Comparison of ENCODE assay signal across 22 cellular contexts in genomic region chr16:74071996-74072559, GRCh38.
DNase-seq lines count a peak whose midpoint lies in the region; ATAC-seq and TF ChIP-seq lines count a peak whose summit lies in the region.
"Had no signal": no experiment of that assay in that cellular context is flagged by ENCODE, and none has a peak within 500 bp of the region (broad histone marks: within the 10 kb centered on the region; RNA-seq: fewer than 3 reads in every experiment).

No MANE protein-coding gene starts in this region.

- H3K4me3 ChIP-seq in HFF-Myc (replicated peaks; ENCODE audit: low read depth, low read length) (no peak overlapping the region), fibroblast of mammary gland (ENCODE audit: control insufficient read depth, low read depth, low read length) (no peak overlapping the region), neuronal stem cell (ENCODE audit: low read length in 2 of 2) (no peak overlapping the region), aorta (ENCODE audit: low read length in 2 of 2) (no peak overlapping the region), HAP-1 (no peak overlapping the region)

- DNase-seq in CD1c-positive myeloid dendritic cell (ENCODE audit: extremely low spot score), result peak; percentile 4
- DNase-seq in HFF-Myc (ENCODE audit: extremely low read depth, low read depth), result peak; percentile 5
- peak; percentile 5 for DNase-seq in fibroblast of mammary gland (ENCODE audit: low read depth)
- DNase-seq in neuronal stem cell (ENCODE audit: low spot score), result no peak
- no peak for DNase-seq in aorta
- no peak for DNase-seq in HAP-1 (ENCODE audit: low spot score in 2 of 2)
- DNase-seq: 8988T; ACHN; CD4-positive, CD25-positive, alpha-beta regulatory T cell; DMS153; Karpas-422; NCI-H1105 treated with DMSO at 0.1 percent for 48 hours; NCI-H146; NCI-H2029; NCI-H446 treated with DMSO at 0.1 percent for 48 hours; NCI-H526; NCI-H82; NK-92 treated with Interleukin-12 subunit alpha and Interleukin-12 subunit beta, amount 100 ng/mL, for 24 hours; PC-3; SK-N-SH had no signal

- no peak overlapping the region for H3K18ac ChIP-seq in neuronal stem cell (ENCODE audit: low read length)

- ATAC-seq in aorta (ENCODE audit: low FRiP score), result no peak
- ATAC-seq in GM21381 (IDR thresholded peaks at IDR 0.05; ENCODE audit: unreplicated experiment), result no peak
- ATAC-seq: HepG2, PC-3 had no signal

- no peak overlapping the region for H3K23ac ChIP-seq in neuronal stem cell (ENCODE audit: low read depth, low read length, poor library complexity)

- no peak overlapping the region for H3K4me2 ChIP-seq in neuronal stem cell (ENCODE audit: insufficient read depth, low read length, poor library complexity, severe bottlenecking)
- H3K4me2 ChIP-seq: SK-N-SH had no signal

- H2AK5ac ChIP-seq in neuronal stem cell (ENCODE audit: low read depth, low read length), result no peak overlapping the region

- H3K27ac ChIP-seq in neuronal stem cell (replicated peaks; ENCODE audit: low read length) (no peak overlapping the region), aorta (ENCODE audit: low read depth in 1 of 2, low read length in 2 of 2) (no peak overlapping the region)

- no peak for TF ChIP-seq CTCF in HFF-Myc (IDR thresholded peaks at IDR 0.05; ENCODE audit: low read depth, low read length, missing control alignments)
- TF ChIP-seq CTCF in fibroblast of mammary gland (conservative IDR thresholded peaks at IDR 0.05; ENCODE audit: control insufficient read depth, insufficient read depth, low read depth, low read length), result no peak

- H2BK5ac ChIP-seq in neuronal stem cell (ENCODE audit: low read length), result no peak overlapping the region

- H3K4me1 ChIP-seq in neuronal stem cell (ENCODE audit: control insufficient read depth in 2 of 2, insufficient read depth in 1 of 2, low read depth in 1 of 2, low read length in 2 of 2), result peaks cover 0 to 3% of the 10 kb centered on the region in 2 donors
- no peaks in the 10 kb centered on the region for H3K4me1 ChIP-seq in aorta (ENCODE audit: control insufficient read depth in 1 of 2, insufficient read depth in 2 of 2, low read length in 2 of 2)
- no peaks in the 10 kb centered on the region for H3K4me1 ChIP-seq in HAP-1

- peaks cover 4 to 10% of the 10 kb centered on the region in 2 donors for H3K9me3 ChIP-seq in neuronal stem cell (replicated peaks in 1 of 2; ENCODE audit: control insufficient read depth in 2 of 2, insufficient read depth in 1 of 2, low read depth in 1 of 2, low read length in 2 of 2)
- peaks cover 1% of the 10 kb centered on the region for H3K9me3 ChIP-seq in aorta (ENCODE audit: control insufficient read depth, low read length)
- H3K9me3 ChIP-seq in HAP-1, result no peaks in the 10 kb centered on the region
- H3K9me3 ChIP-seq: SK-N-SH had no signal

- H3K27me3 ChIP-seq in neuronal stem cell (ENCODE audit: control insufficient read depth in 3 of 3, insufficient read depth in 3 of 3, low read depth in 1 of 3, low read length in 3 of 3) (no peaks in the 10 kb centered on the region), aorta (ENCODE audit: control insufficient read depth in 1 of 2, insufficient read depth in 2 of 2, low read length in 1 of 2) (no peaks in the 10 kb centered on the region), HAP-1 (ENCODE audit: low read depth) (no peaks in the 10 kb centered on the region)

- no CpG with 5 or more reads among the region's 9 CpGs for WGBS in neuronal stem cell (ENCODE audit: extremely low coverage in 2 of 2, insufficient read length in 2 of 2, insufficient replicate concordance in 1 of 2), 2 donors
- WGBS in aorta, 2 donors, result 63 to 71% methylated on average over 9 of the region's 9 CpGs

- H4K91ac ChIP-seq in neuronal stem cell (ENCODE audit: low read depth, low read length, poor library complexity), result no peak overlapping the region

- no peak overlapping the region for H3K14ac ChIP-seq in neuronal stem cell (ENCODE audit: low read length)

- no peak overlapping the region for H3K9ac ChIP-seq in neuronal stem cell (ENCODE audit: low read depth, low read length, poor library complexity)
- H3K9ac ChIP-seq: SK-N-SH had no signal

- H3K36me3 ChIP-seq in neuronal stem cell (replicated peaks in 1 of 2; ENCODE audit: control insufficient read depth in 2 of 2, insufficient read depth in 2 of 2, low read length in 2 of 2) (no peaks in the 10 kb centered on the region), aorta (ENCODE audit: control insufficient read depth in 1 of 2, insufficient read depth in 2 of 2, low read length in 1 of 2) (no peaks in the 10 kb centered on the region), HAP-1 (replicated peaks) (no peaks in the 10 kb centered on the region)

- intact Hi-C loops in aorta (cut with DNase I), result no loop called here

- no peak overlapping the region for H2BK15ac ChIP-seq in neuronal stem cell (ENCODE audit: low read length)

- H3K4ac ChIP-seq in neuronal stem cell (ENCODE audit: low read length), result no peak overlapping the region

- in situ Hi-C loops in HAP-1 (cut with MboI; ENCODE audit: low sequenced_read_pairs), result no loop called here

- H2AFZ ChIP-seq in neuronal stem cell (ENCODE audit: low read length), result peak overlapping the region; percentile 6

- no peak overlapping the region for H4K8ac ChIP-seq in neuronal stem cell (ENCODE audit: low read depth, low read length)

- H3K79me1 ChIP-seq in neuronal stem cell (ENCODE audit: low read depth, low read length), result no peaks in the 10 kb centered on the region

- H2BK120ac ChIP-seq in neuronal stem cell (ENCODE audit: low read depth, low read length), result no peak overlapping the region

- H2BK12ac ChIP-seq in neuronal stem cell (ENCODE audit: low read length), result no peak overlapping the region

Comparison
In these comparisons a context has a peak if more than half of its experiments do, and no peak if none do; other contexts are left out.
1. DNase-seq: peak in CD1c-positive myeloid dendritic cell (single experiment), HFF-Myc (single experiment) and fibroblast of mammary gland (single experiment); none in neuronal stem cell (single experiment), aorta (0 of 2) and HAP-1 (0 of 2).